ENCODE assay signal across 19 cellular contexts in genomic region chr16:84833542-84834402, GRCh38. TPM values are rescaled to one million over a fixed set of nuclear protein-coding genes. Genes with fewer than 3 reads are reported as not detected.
A peak's percentile ranks its signal among the peaks of the same experiment; 100 is the strongest.
DNase-seq lines count a peak whose midpoint lies in the region; ATAC-seq, FAIRE-seq and TF ChIP-seq lines count a peak whose summit lies in the region.
"Had no signal": no experiment of that assay in that cellular context is flagged by ENCODE, and none has a peak within 500 bp of the region (broad histone marks: within the 10 kb centered on the region; RNA-seq: fewer than 3 reads in every experiment).

No MANE protein-coding gene starts in this region.

- H3K36me3 Mint-ChIP-seq in activated CD4-positive, alpha-beta T cell treated with anti-CD3 and anti-CD28 coated beads, Interleukin-2, amount 10 ng/mL, durations not matched to agents 24 days and 14 days (ENCODE audit: low read depth), result no peaks in the 10 kb centered on the region
- H3K36me3 Mint-ChIP-seq: CD8-positive, alpha-beta T cell had no signal

- H3K36me3 ChIP-seq in right atrium auricular region, result peaks cover 8% of the 10 kb centered on the region
- no peaks in the 10 kb centered on the region for H3K36me3 ChIP-seq in HepG2 (replicated peaks in 1 of 2; ENCODE audit: control insufficient read depth in 1 of 2, insufficient read depth in 2 of 2, low read length in 2 of 2)
- H3K36me3 ChIP-seq in uterus, result no peaks in the 10 kb centered on the region
- H3K36me3 ChIP-seq: SJSA1 had no signal

- H3K27ac Mint-ChIP-seq in activated CD4-positive, alpha-beta T cell treated with anti-CD3 and anti-CD28 coated beads, Interleukin-2, amount 10 ng/mL, durations not matched to agents 24 days and 14 days, result no peak overlapping the region
- H3K27ac Mint-ChIP-seq: activated CD4-positive, alpha-beta T cell treated with anti-CD3 and anti-CD28 coated beads for 36 hours; CD8-positive, alpha-beta T cell; endodermal cell had no signal

- ATAC-seq in left cardiac atrium, result no peak
- ATAC-seq in HepG2, result no peak
- peak; percentile 0 for ATAC-seq in sciatic nerve
- ATAC-seq: A549; activated CD4-positive, alpha-beta T cell treated with anti-CD3 and anti-CD28 coated beads for 36 hours; CD8-positive, alpha-beta T cell; mucosa of descending colon had no signal

- no peak for TF ChIP-seq RAD21 in HepG2 (CRISPR knock-in tag; IDR thresholded peaks at IDR 0.05)

- POLR2A ChIA-PET in HepG2 (lab: Yijun Ruan, JAX), result no interaction called here

- no peak overlapping the region for H3K9ac ChIP-seq in HepG2 (ENCODE audit: insufficient read depth, low read depth, low read length)

- TF ChIP-seq POLR2A in HepG2 (IDR thresholded peaks at IDR 0.05; ENCODE audit: insufficient read depth in 1 of 2, low read depth in 2 of 2, low read length in 2 of 2), result no peak
- no peak for TF ChIP-seq POLR2A in uterus (IDR thresholded peaks at IDR 0.05)

- H3K79me2 ChIP-seq in HepG2 (ENCODE audit: insufficient read depth, low read length), result no peaks in the 10 kb centered on the region

- no peaks in the 10 kb centered on the region for H4K20me1 ChIP-seq in HepG2 (ENCODE audit: insufficient read depth, low read length)

- H3K4me1 Mint-ChIP-seq in activated CD4-positive, alpha-beta T cell treated with anti-CD3 and anti-CD28 coated beads, Interleukin-2, amount 10 ng/mL, durations not matched to agents 24 days and 14 days, result no peaks in the 10 kb centered on the region
- H3K4me1 Mint-ChIP-seq: activated CD4-positive, alpha-beta T cell treated with anti-CD3 and anti-CD28 coated beads for 36 hours had no signal

- H3K27ac ChIP-seq in right atrium auricular region, result peak overlapping the region; percentile 80 to 88
- H3K27ac ChIP-seq in HepG2 (ENCODE audit: extremely low read length, insufficient read depth, low read length), result no peak overlapping the region
- peak overlapping the region; percentile 94 to 99 for H3K27ac ChIP-seq in uterus
- H3K27ac ChIP-seq: A549 had no signal

- intact Hi-C loops in left cardiac atrium (cut with DNase I) (loop anchor here in 1 of 2 donors (10.0 kb wide), 1 partner anchor 81 kb away; no protein-coding TSS in a partner anchor), HepG2 (cut with micrococcal nuclease; ENCODE audit: unreplicated experiment) (no loop called here), sciatic nerve (cut with DNase I) (no loop called here), uterus (cut with DNase I; ENCODE audit: low total_unique reads) (no loop called here)
- intact Hi-C loops in activated CD4-positive, alpha-beta T cell treated with anti-CD3 and anti-CD28 coated beads, Interleukin-2, amount 10 ng/mL, durations not matched to agents 24 days and 14 days (cut with micrococcal nuclease), result no loop called here

- CTCF ChIA-PET in HepG2 (lab: Yijun Ruan, JAX; ENCODE audit: low intra/inter-chr PET ratio, low total read pairs), result no interaction called here

- H3K4me3 ChIP-seq in right atrium auricular region, result no peak overlapping the region
- H3K4me3 ChIP-seq in HepG2 (replicated peaks in 1 of 3; ENCODE audit: insufficient read depth in 1 of 3, low read depth in 2 of 3, low read length in 3 of 3), result no peak overlapping the region
- peak overlapping the region in 1 of 2 donors; percentile 11 for H3K4me3 ChIP-seq in uterus
- H3K4me3 ChIP-seq: A549, mucosa of descending colon, SJSA1 had no signal

- H3K9me3 Mint-ChIP-seq in activated CD4-positive, alpha-beta T cell treated with anti-CD3 and anti-CD28 coated beads, Interleukin-2, amount 10 ng/mL, durations not matched to agents 24 days and 14 days, result no peaks in the 10 kb centered on the region
- H3K9me3 Mint-ChIP-seq: CD8-positive, alpha-beta T cell; endodermal cell had no signal

- no peak for TF ChIP-seq CTCF in right atrium auricular region (IDR thresholded peaks at IDR 0.05)
- no peak for TF ChIP-seq CTCF in HepG2 (CRISPR knock-in tag; IDR thresholded peaks at IDR 0.05)
- no peak for TF ChIP-seq CTCF in uterus (IDR thresholded peaks at IDR 0.05)

- H3K9me3 ChIP-seq in right atrium auricular region, result no peaks in the 10 kb centered on the region
- H3K9me3 ChIP-seq in HepG2 (ENCODE audit: low read length), result no peaks in the 10 kb centered on the region
- H3K9me3 ChIP-seq in uterus, result no peaks in the 10 kb centered on the region
- H3K9me3 ChIP-seq: A549, mucosa of descending colon, SJSA1 had no signal

- H3K4me2 ChIP-seq in HepG2 (ENCODE audit: low read depth, low read length), result no peak overlapping the region
- H3K4me2 ChIP-seq: A549 had no signal

- H3K27me3 ChIP-seq in right atrium auricular region, result no peaks in the 10 kb centered on the region
- H3K27me3 ChIP-seq in HepG2 (ENCODE audit: control insufficient read depth in 1 of 2, insufficient read depth in 2 of 2, low read length in 2 of 2), result peaks cover 16 to 76% of the 10 kb centered on the region in 2 experiments
- H3K27me3 ChIP-seq in uterus, result no peaks in the 10 kb centered on the region
- H3K27me3 ChIP-seq: SJSA1 had no signal

- no peak overlapping the region for H2AFZ ChIP-seq in HepG2 (ENCODE audit: low read length)

- BruUV-seq in HepG2 (replicated peaks; lab: Mats Ljungman, UMichigan), result no TSS peak

- in situ Hi-C loops in HepG2 (cut with HindIII; ENCODE audit: extremely low pct_ligation_motif_present, low pct_unique_long_range_greater_than_20kb), result no loop called here

- DNase-seq in right atrium auricular region (ENCODE audit: low spot score) (no peak), left cardiac atrium (no peak), HepG2 (ENCODE audit: low spot score) (no peak), sciatic nerve (ENCODE audit: low spot score) (no peak), uterus (peak in 1 of 2 donors; percentile 49), NCI-H187 treated with DMSO at 0.1 percent for 48 hours (lab: John Stamatoyannopoulos, UW) (no peak)
- no peak for DNase-seq in effector CD4-positive, alpha-beta T cell
- no peak for DNase-seq in activated CD4-positive, alpha-beta T cell treated with anti-CD3 and anti-CD28 coated beads, Interleukin-2, amount 10 ng/mL, durations not matched to agents 24 days and 14 days
- DNase-seq: activated CD4-positive, alpha-beta T cell treated with anti-CD3 and anti-CD28 coated beads for 36 hours; activated CD8-positive, alpha-beta memory T cell treated with anti-CD3 and anti-CD28 coated beads, Interleukin-2, amount 50 U/mL, for 48 hours; activated naive CD4-positive, alpha-beta T cell; CD8-positive, alpha-beta T cell; DMS79 treated with DMSO at 0.1 percent for 48 hours; endodermal cell; mucosa of descending colon; NCI-H1436; NCI-H446 had no signal

- H3K4me3 Mint-ChIP-seq in activated CD4-positive, alpha-beta T cell treated with anti-CD3 and anti-CD28 coated beads, Interleukin-2, amount 10 ng/mL, durations not matched to agents 24 days and 14 days, result no peak overlapping the region
- H3K4me3 Mint-ChIP-seq: activated CD4-positive, alpha-beta T cell treated with anti-CD3 and anti-CD28 coated beads for 36 hours; CD8-positive, alpha-beta T cell; endodermal cell had no signal

- H3K4me1 ChIP-seq in right atrium auricular region (peaks cover 0 to 81% of the 10 kb centered on the region in 2 donors), HepG2 (ENCODE audit: insufficient read depth, low read length) (0 out of 2 replicates have a peak, but pooled peaks cover 6% of the 10 kb centered on the region), uterus (peaks cover 27 to 50% of the 10 kb centered on the region in 2 donors)

- FAIRE-seq in HepG2 (lab: Jason Lieb, UNC), result no peak
- FAIRE-seq: A549 had no signal

- TF ChIP-seq EP300 in HepG2 (IDR thresholded peaks at IDR 0.05; ENCODE audit: low read depth in 2 of 2, low read length in 2 of 2) (no peak), HepG2 (CRISPR knock-in tag; IDR thresholded peaks at IDR 0.05; ENCODE audit: borderline replicate concordance) (no peak)

- peaks cover 4% of the 10 kb centered on the region for H3K27me3 Mint-ChIP-seq in activated CD4-positive, alpha-beta T cell treated with anti-CD3 and anti-CD28 coated beads, Interleukin-2, amount 10 ng/mL, durations not matched to agents 24 days and 14 days
- H3K27me3 Mint-ChIP-seq: activated CD4-positive, alpha-beta T cell treated with anti-CD3 and anti-CD28 coated beads for 36 hours had no signal

- 43% methylated on average over 23 of the region's 34 CpGs for WGBS in HepG2 (ENCODE audit: low lambda C conversion rate)

TF ChIP-seq in HepG2, 621 proteins besides CTCF, POLR2A, EP300 and RAD21 (continues in another document):
- no peak for TF ChIP-seq XBP1 (CRISPR knock-in tag; IDR thresholded peaks at IDR 0.05)

RNA-seq across cellular contexts. Expression of gene CRISPLD2, which starts 14.0 kb away (rescaled TPM):
- total RNA-seq in right atrium auricular region, result 10 to 100 TPM; 58.4 to 76.4 TPM
- 10 to 100 TPM; 36.1 to 58.3 TPM for total RNA-seq in left cardiac atrium
- 0.14 and 0.31 TPM in 2 replicates for total RNA-seq in HepG2 (2016; rRNA removed; fragmentation: Illumina TruSeq; extraction: Trizol)
- not detected in 2 replicates for total RNA-seq in HepG2 (2016; cell fraction: cytosol; rRNA removed; fragmentation: Illumina TruSeq; extraction: Trizol; ENCODE audit: low read depth)
- 0.15 TPM in 2 replicates for total RNA-seq in HepG2 (2016; cell fraction: insoluble cytoplasmic fraction; rRNA removed; fragmentation: Illumina TruSeq; extraction: Trizol)
- not detected in 2 replicates for total RNA-seq in HepG2 (2016; cell fraction: membrane; rRNA removed; fragmentation: Illumina TruSeq; extraction: Trizol)
- total RNA-seq in HepG2 (2016; cell fraction: nucleus; rRNA removed; fragmentation: Illumina TruSeq; extraction: Trizol), result not detected in 2 replicates
- polyA plus RNA-seq in HepG2 (2011; rRNA removed), result 0.04 and 0.25 TPM in 2 replicates
- polyA plus RNA-seq in HepG2 (2011; cell fraction: cytosol; rRNA removed), result 0.05 and 0.15 TPM in 2 replicates
- 0.08 and 0.17 TPM in 2 replicates for polyA plus RNA-seq in HepG2 (2011; cell fraction: nucleus; rRNA removed)
- 0.07 and 0.31 TPM in 2 replicates for polyA plus RNA-seq in HepG2 (2012)
- polyA plus RNA-seq in HepG2 (2016; cell fraction: cytosol; fragmentation: Illumina TruSeq; extraction: Trizol; ENCODE audit: low read depth), result not detected in 2 replicates
- not detected in 2 replicates for polyA plus RNA-seq in HepG2 (2016; cell fraction: insoluble cytoplasmic fraction; fragmentation: Illumina TruSeq; extraction: Trizol; ENCODE audit: low read depth)
- polyA plus RNA-seq in HepG2 (2016; cell fraction: membrane; fragmentation: Illumina TruSeq; extraction: Trizol; ENCODE audit: low read depth), result not detected in 2 replicates
- polyA plus RNA-seq in HepG2 (2016; cell fraction: nucleus; fragmentation: Illumina TruSeq; extraction: Trizol; ENCODE audit: insufficient read depth, low read depth), result 0.33 TPM in 1 of 2 replicates, not detected in the other
- 0.44 and 0.89 TPM in 2 replicates for polyA minus RNA-seq in HepG2 (2011; rRNA and poly(A)+ RNA removed; ENCODE audit: low replicate concordance)
- not detected in 2 replicates for polyA minus RNA-seq in HepG2 (2011; cell fraction: cytosol; rRNA and poly(A)+ RNA removed)
- 0.25 and 0.77 TPM in 2 replicates for polyA minus RNA-seq in HepG2 (2011; cell fraction: nucleus; rRNA and poly(A)+ RNA removed)
- 118 TPM for total RNA-seq in sciatic nerve
- total RNA-seq in uterus, result 100 to 1,000 TPM; 108 to 441 (median 190) TPM
- total RNA-seq in activated CD4-positive, alpha-beta T cell treated with anti-CD3 and anti-CD28 coated beads, Interleukin-2, amount 10 ng/mL, durations not matched to agents 24 days and 14 days, result 0.19 and 0.26 TPM in 2 replicates

Comparison
In these comparisons a context has a peak if more than half of its experiments do, and no peak if none do; other contexts are left out.
1. RNA of gene CRISPLD2, which starts 14.0 kb away (total RNA-seq): 108 to 441 TPM in uterus, 118 TPM in sciatic nerve (single experiment), 58.4 to 76.4 TPM in right atrium auricular region and 36.1 to 58.3 TPM in left cardiac atrium; 0.14 to 0.31 TPM in HepG2 and 0.19 to 0.26 TPM in activated CD4-positive, alpha-beta T cell treated with anti-CD3 and anti-CD28 coated beads, Interleukin-2, amount 10 ng/mL, durations not matched to agents 24 days and 14 days; every median in the first group is over 10 times any median in the second.